9 cellular contexts compared by ENCODE assay signal in genomic region chrX:1248381-1249061, GRCh38. TPM values are rescaled to one million over a fixed set of nuclear protein-coding genes. Genes with fewer than 3 reads are reported as not detected.
DNase-seq lines count a peak whose midpoint lies in the region; ATAC-seq and TF ChIP-seq lines count a peak whose summit lies in the region.
"Had no signal": no experiment of that assay in that cellular context is flagged by ENCODE, and none has a peak within 500 bp of the region (broad histone marks: within the 10 kb centered on the region; RNA-seq: fewer than 3 reads in every experiment).

No MANE protein-coding gene starts in this region.

- peaks cover 14 to 27% (median 19%) of the 10 kb centered on the region in 3 donors for H3K4me1 Mint-ChIP-seq in CD8-positive, alpha-beta memory T cell
- H3K4me1 Mint-ChIP-seq in HFFc6 (ENCODE audit: low read depth) (peaks cover 12% of the 10 kb centered on the region), nephron progenitor cell (peaks cover 16% of the 10 kb centered on the region)
- peaks cover 20% of the 10 kb centered on the region for H3K4me1 Mint-ChIP-seq in activated naive CD8-positive, alpha-beta T cell treated with anti-CD3 and anti-CD28 coated beads, Interleukin-2, amount 10 ng/mL, durations not matched to agents 7 days and 5 days

- peaks cover 0 to 6% of the 10 kb centered on the region in 2 donors for H3K27me3 Mint-ChIP-seq in CD8-positive, alpha-beta memory T cell
- peaks cover 10% of the 10 kb centered on the region for H3K27me3 Mint-ChIP-seq in HFFc6 (ENCODE audit: insufficient read depth)
- H3K27me3 Mint-ChIP-seq in activated naive CD8-positive, alpha-beta T cell treated with anti-CD3 and anti-CD28 coated beads, Interleukin-2, amount 10 ng/mL, durations not matched to agents 7 days and 5 days = peaks cover 3% of the 10 kb centered on the region
- H3K27me3 Mint-ChIP-seq in nephron progenitor cell (ENCODE audit: low read depth, poor library complexity) = no peaks in the 10 kb centered on the region

- no peaks in the 10 kb centered on the region for H3K36me3 ChIP-seq in CD8-positive, alpha-beta memory T cell (ENCODE audit: insufficient read depth, low read length)

- TF ChIP-seq CTCF in HFFc6 (IDR thresholded peaks at IDR 0.05) (no peak), nephron progenitor cell (IDR thresholded peaks at IDR 0.05) (no peak), lower leg skin (IDR thresholded peaks at IDR 0.05) (no peak)

- TF ChIP-seq POLR2A in lower leg skin (IDR thresholded peaks at IDR 0.05) = no peak

- H3K27ac Mint-ChIP-seq in CD8-positive, alpha-beta memory T cell = no peak overlapping the region
- H3K27ac Mint-ChIP-seq in HFFc6 = peak overlapping the region; percentile 67; the same call in 1 of the 2 replicates
- H3K27ac Mint-ChIP-seq in activated naive CD8-positive, alpha-beta T cell treated with anti-CD3 and anti-CD28 coated beads, Interleukin-2, amount 10 ng/mL, durations not matched to agents 7 days and 5 days = peak overlapping the region; percentile 90
- H3K27ac Mint-ChIP-seq in nephron progenitor cell = no peak overlapping the region

- WGBS in lower leg skin, 2 donors = 5 to 7% methylated on average over 26 to 34 of the region's 34 CpGs

- no peaks in the 10 kb centered on the region for H3K27me3 ChIP-seq in CD8-positive, alpha-beta memory T cell (ENCODE audit: insufficient read depth, low read length, poor library complexity, severe bottlenecking)

- DNase-seq in CD8-positive, alpha-beta memory T cell = no peak
- DNase-seq in HFFc6 (peak; percentile 35), nephron progenitor cell (peak; percentile 70), HuH-7.5 (ENCODE audit: low spot score) (no peak), NCI-H2107 (lab: John Stamatoyannopoulos, UW) (no peak), germinal center (ENCODE audit: low spot score) (no peak), lower leg skin (ENCODE audit: low spot score in 2 of 2) (no peak)
- no peak for DNase-seq in activated naive CD8-positive, alpha-beta T cell treated with anti-CD3 and anti-CD28 coated beads, Interleukin-2, amount 10 ng/mL, durations not matched to agents 7 days and 5 days
- DNase-seq: NCI-H1092 treated with DMSO at 0.1 percent for 48 hours had no signal

- POLR2A ChIA-PET in CD8-positive, alpha-beta memory T cell (lab: Charles Lee) = no interaction called here
- POLR2A ChIA-PET in activated naive CD8-positive, alpha-beta T cell treated with anti-CD3 and anti-CD28 coated beads, Interleukin-2, amount 10 ng/mL, durations not matched to agents 7 days and 5 days (lab: Charles Lee) = no interaction called here

- H3K4me3 ChIP-seq in CD8-positive, alpha-beta memory T cell (ENCODE audit: low read length) = peak overlapping the region; percentile 65
- H3K4me3 ChIP-seq in lower leg skin (ENCODE audit: low read depth, poor library complexity, severe bottlenecking) = no peak overlapping the region

- intact Hi-C loops in lower leg skin (cut with DNase I; ENCODE audit: low total_unique reads) = no loop called here

- H3K27ac ChIP-seq in CD8-positive, alpha-beta memory T cell (ENCODE audit: low read depth, low read length) = no peak overlapping the region

- CTCF ChIA-PET in CD8-positive, alpha-beta memory T cell (lab: Charles Lee) = no interaction called here

- H3K9me3 Mint-ChIP-seq in CD8-positive, alpha-beta memory T cell = peaks cover 0 to 3% (median 0%) of the 10 kb centered on the region in 5 donors
- peaks cover 6% of the 10 kb centered on the region for H3K9me3 Mint-ChIP-seq in HFFc6
- H3K9me3 Mint-ChIP-seq in activated naive CD8-positive, alpha-beta T cell treated with anti-CD3 and anti-CD28 coated beads, Interleukin-2, amount 10 ng/mL, durations not matched to agents 7 days and 5 days = no peaks in the 10 kb centered on the region
- peaks cover 25% of the 10 kb centered on the region for H3K9me3 Mint-ChIP-seq in nephron progenitor cell

- H3K9me3 ChIP-seq in CD8-positive, alpha-beta memory T cell (ENCODE audit: low read length) = no peaks in the 10 kb centered on the region

- H3K4me1 ChIP-seq in CD8-positive, alpha-beta memory T cell (ENCODE audit: insufficient read depth, low read length) = peaks cover 18% of the 10 kb centered on the region

- no peak for ATAC-seq in activated naive CD8-positive, alpha-beta T cell treated with anti-CD3 and anti-CD28 coated beads, Interleukin-2, amount 10 ng/mL, durations not matched to agents 7 days and 5 days (ENCODE audit: low read depth)

- H3K4me3 Mint-ChIP-seq in CD8-positive, alpha-beta memory T cell = no peak overlapping the region
- H3K4me3 Mint-ChIP-seq in HFFc6 (peak overlapping the region; percentile 67), nephron progenitor cell (peak overlapping the region; percentile 71)
- H3K4me3 Mint-ChIP-seq in activated naive CD8-positive, alpha-beta T cell treated with anti-CD3 and anti-CD28 coated beads, Interleukin-2, amount 10 ng/mL, durations not matched to agents 7 days and 5 days = peak overlapping the region; percentile 56

- no peaks in the 10 kb centered on the region for H3K36me3 Mint-ChIP-seq in CD8-positive, alpha-beta memory T cell
- H3K36me3 Mint-ChIP-seq in HFFc6 (ENCODE audit: low read depth) (no peaks in the 10 kb centered on the region), nephron progenitor cell (ENCODE audit: low read depth) (peaks cover 13% of the 10 kb centered on the region)
- no peaks in the 10 kb centered on the region for H3K36me3 Mint-ChIP-seq in activated naive CD8-positive, alpha-beta T cell treated with anti-CD3 and anti-CD28 coated beads, Interleukin-2, amount 10 ng/mL, durations not matched to agents 7 days and 5 days

RNA-seq across cellular contexts. Expression of gene CSF2RA, which starts 20.1 kb away (rescaled TPM):
- total RNA-seq in CD8-positive, alpha-beta memory T cell = under 1 TPM; 0.42 to 0.47 TPM
- not detected for polyA plus RNA-seq in CD8-positive, alpha-beta memory T cell
- total RNA-seq in HFFc6 (2021; fragmentation: NEBNext Ultra II Directional; extraction: Animal tissue kit (Norgen Biotek cat#: 25700)) = under 1 TPM; 0.18 to 0.59 (median 0.42) TPM
- 1 to 10 TPM in 1 of 2 experiments, under 1 TPM in 1; 0.55 to 1.0 TPM for total RNA-seq in activated naive CD8-positive, alpha-beta T cell treated with anti-CD3 and anti-CD28 coated beads, Interleukin-2, amount 10 ng/mL, durations not matched to agents 7 days and 5 days
- 1 to 10 TPM; 2.4 to 7.5 (median 4.6) TPM for total RNA-seq in lower leg skin

RNA-seq across cellular contexts. Expression of gene CRLF2, which starts 36.1 kb away (rescaled TPM):
- under 1 TPM; 0.13 to 0.22 TPM for total RNA-seq in CD8-positive, alpha-beta memory T cell
- polyA plus RNA-seq in CD8-positive, alpha-beta memory T cell = not detected
- under 1 TPM in 2 of 6 experiments, not detected in 4; 0.15 to 0.16 TPM for total RNA-seq in HFFc6 (2021; fragmentation: NEBNext Ultra II Directional; extraction: Animal tissue kit (Norgen Biotek cat#: 25700))
- 1 to 10 TPM in 1 of 2 experiments, under 1 TPM in 1; 0.71 to 1.5 TPM for total RNA-seq in activated naive CD8-positive, alpha-beta T cell treated with anti-CD3 and anti-CD28 coated beads, Interleukin-2, amount 10 ng/mL, durations not matched to agents 7 days and 5 days
- total RNA-seq in lower leg skin = 1 to 10 TPM in 1 of 4 donors, not detected in 3; 1.1 TPM

Comparison
In these comparisons a context has a peak if more than half of its experiments do, and no peak if none do; other contexts are left out.
1. DNase-seq: peak in HFFc6 (single experiment) and nephron progenitor cell (single experiment); none in CD8-positive, alpha-beta memory T cell (0 of 5), activated naive CD8-positive, alpha-beta T cell treated with anti-CD3 and anti-CD28 coated beads, Interleukin-2, amount 10 ng/mL, durations not matched to agents 7 days and 5 days (single experiment), HuH-7.5 (single experiment), NCI-H2107 (single experiment), germinal center (single experiment) and lower leg skin (0 of 2).
2. H3K27ac Mint-ChIP-seq: peak in HFFc6 (single experiment) and activated naive CD8-positive, alpha-beta T cell treated with anti-CD3 and anti-CD28 coated beads, Interleukin-2, amount 10 ng/mL, durations not matched to agents 7 days and 5 days (single experiment); none in CD8-positive, alpha-beta memory T cell (0 of 8) and nephron progenitor cell (single experiment).
3. H3K4me3 Mint-ChIP-seq: peak in HFFc6 (single experiment), activated naive CD8-positive, alpha-beta T cell treated with anti-CD3 and anti-CD28 coated beads, Interleukin-2, amount 10 ng/mL, durations not matched to agents 7 days and 5 days (single experiment) and nephron progenitor cell (single experiment); none in CD8-positive, alpha-beta memory T cell (0 of 7).